ENCODE assay signal across 24 cellular contexts in the genomic region with DNA sequence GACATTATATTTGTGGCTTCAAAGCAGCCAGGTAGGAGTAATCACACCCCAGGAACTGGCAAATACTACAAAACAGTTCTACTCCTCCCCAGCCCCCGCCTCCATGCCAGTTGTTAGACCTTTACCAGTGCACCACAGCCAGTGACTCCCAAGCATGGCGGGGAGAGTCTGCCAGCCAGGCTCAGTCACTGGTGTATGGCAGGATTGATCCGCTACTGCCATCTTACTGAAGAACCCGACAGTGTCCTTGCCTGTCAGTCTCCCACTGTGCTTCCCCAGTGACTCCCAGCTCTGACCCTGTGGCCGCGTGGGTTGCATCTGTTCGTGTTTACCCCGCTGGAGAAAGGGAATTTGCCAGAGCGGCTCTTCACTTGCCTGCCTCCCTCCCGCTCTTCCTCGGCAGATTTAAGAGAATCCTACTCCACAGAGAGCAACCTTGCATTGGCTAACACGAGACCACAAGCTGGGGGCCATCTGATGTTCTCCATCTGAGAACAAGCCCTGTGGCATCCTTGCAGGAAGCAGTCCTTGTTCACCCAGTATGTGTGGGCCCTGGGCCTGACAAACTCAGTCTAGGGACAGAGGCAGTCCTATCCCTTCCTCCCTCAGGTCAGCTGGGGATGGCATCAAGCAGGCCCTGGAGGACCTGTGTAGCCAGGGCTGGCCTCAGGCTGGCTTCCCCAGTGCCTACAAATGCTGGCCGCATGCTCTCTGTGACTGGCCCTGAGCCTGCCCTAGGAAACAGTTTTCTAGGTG. TPM values are rescaled to one million over a fixed set of nuclear protein-coding genes. Genes with fewer than 3 reads are reported as not detected.
A peak's percentile ranks its signal among the peaks of the same experiment; 100 is the strongest.
DNase-seq lines count a peak whose midpoint lies in the region; ATAC-seq and TF ChIP-seq lines count a peak whose summit lies in the region.
"Had no signal": no experiment of that assay in that cellular context is flagged by ENCODE, and none has a peak within 500 bp of the region (broad histone marks: within the 10 kb centered on the region; RNA-seq: fewer than 3 reads in every experiment).

No MANE protein-coding gene starts in this region.

- intact Hi-C loops in dorsolateral prefrontal cortex (cut with DNase I), result no loop called here

- no peak overlapping the region for H3K4me3 ChIP-seq in dorsolateral prefrontal cortex
- H3K4me3 ChIP-seq: BLaER1 treated with 17β-estradiol and CSF1 and Interleukin-3, amounts not matched to agents 10 nM and 100 nM; SK-N-MC had no signal

- in situ Hi-C loops in G401 (cut with HindIII; ENCODE audit: low sequenced_read_pairs), result no loop called here

- POLR2A ChIA-PET in HEK293T (lab: Yijun Ruan, JAX), result no interaction called here

- no peaks in the 10 kb centered on the region for H3K27me3 ChIP-seq in dorsolateral prefrontal cortex
- H3K27me3 ChIP-seq: BLaER1 treated with 17β-estradiol and CSF1 and Interleukin-3, amounts not matched to agents 10 nM and 100 nM had no signal

- peak in 7 of 56 donors; percentile 9 to 38 (median 23) for TF ChIP-seq CTCF in dorsolateral prefrontal cortex (IDR thresholded peaks at IDR 0.05 in 54 of 56, conservative IDR thresholded peaks at IDR 0.05 in 2 of 56; ENCODE audit: low read depth in 1 of 56, partially characterized antibody in 56 of 56)

- no peak for ATAC-seq in HG03354 (IDR thresholded peaks at IDR 0.05; ENCODE audit: poor library complexity, severe bottlenecking, unreplicated experiment)

- H3K27ac ChIP-seq in angular gyrus (ENCODE audit: low read depth, low read length) (peak overlapping the region; percentile 38), dorsolateral prefrontal cortex (peak overlapping the region in 58 of 59 donors; percentile 1 to 100 (median 82))
- H3K27ac ChIP-seq: BLaER1 treated with 17β-estradiol and CSF1 and Interleukin-3, amounts not matched to agents 10 nM and 100 nM; HL-60; SK-N-MC had no signal

- DNase-seq in G401 (ENCODE audit: low spot score), result peak; percentile 95
- DNase-seq in dorsolateral prefrontal cortex, result peak in 1 of 10 donors; percentile 80
- DNase-seq in pons (ENCODE audit: low spot score), result peak; percentile 52
- DNase-seq in HEK293T (ENCODE audit: extremely low spot score), result no peak
- DNase-seq in NOMO-1 treated with dmso at 0.1 percent for 144 hours (lab: John Stamatoyannopoulos, UW; ENCODE audit: unreplicated experiment), result no peak
- DNase-seq in activated CD4-positive, alpha-beta T cell treated with anti-CD3 and anti-CD28 coated beads, Interleukin-2, amount 50 U/mL, for 1 hour, result no peak
- DNase-seq: CD8-positive, alpha-beta memory T cell; GOT3; HFFc6; NCI-H1105; NCI-H2081; NCI-H2171 treated with DMSO at 0.1 percent for 48 hours; NCI-H526 treated with DMSO at 0.1 percent for 48 hours; NK-92 treated with Interleukin-12 subunit alpha and Interleukin-12 subunit beta, amount 100 ng/mL, for 24 hours; OCI-M1; SHP77 had no signal

- CTCF ChIA-PET in HEK293T (lab: Yijun Ruan, JAX), result no interaction called here

TF ChIP-seq in HEK293T, 16 proteins besides CTCF, POLR2A, EP300 and RAD21:
- TF ChIP-seq L3MBTL2 (conservative IDR thresholded peaks at IDR 0.05), result no peak
- TF ChIP-seq SP1 (IDR thresholded peaks at IDR 0.05), result no peak
- no peak for TF ChIP-seq PKNOX1 (IDR thresholded peaks at IDR 0.05)
- TF ChIP-seq FOXM1 (IDR thresholded peaks at IDR 0.05; ENCODE audit: borderline replicate concordance), result no peak

RNA-seq across cellular contexts. Expression of gene GNAZ, which starts 33.1 kb away (rescaled TPM):
- 13.0 and 17.2 TPM in 2 replicates for total RNA-seq in G401 (2014; rRNA removed; shearing (Covaris generic))
- 100 to 1,000 TPM in 10 of 120 experiments, 10 to 100 TPM in 110; 66.2 to 113 (median 85.3) TPM for total RNA-seq in dorsolateral prefrontal cortex

RNA-seq across cellular contexts. Expression of gene RSPH14, which starts 38.4 kb away (rescaled TPM):
- 1.7 TPM in 1 of 2 replicates, not detected in the other for total RNA-seq in G401 (2014; rRNA removed; shearing (Covaris generic))
- total RNA-seq in dorsolateral prefrontal cortex, result 10 to 100 TPM in 84 of 120 experiments, 1 to 10 TPM in 36; 3.0 to 22.3 (median 11.9) TPM
- total RNA-seq: A673; CD8-positive, alpha-beta memory T cell; HFFc6; HT1080; RPMI7951 had no signal

RNA-seq across cellular contexts. Expression of gene RAB36, which starts 41.9 kb away (rescaled TPM):
- total RNA-seq in G401 (2014; rRNA removed; shearing (Covaris generic)), result 1.5 and 3.3 TPM in 2 replicates
- total RNA-seq in dorsolateral prefrontal cortex, result 10 to 100 TPM in 101 of 120 experiments, 1 to 10 TPM in 19; 7.2 to 20.6 (median 12.3) TPM

Comparison
In these comparisons a context has a peak if more than half of its experiments do, and no peak if none do; other contexts are left out.
1. DNase-seq: peak in G401 (single experiment) and pons (single experiment); none in HEK293T (single experiment), NOMO-1 treated with dmso at 0.1 percent for 144 hours (single experiment) and activated CD4-positive, alpha-beta T cell treated with anti-CD3 and anti-CD28 coated beads, Interleukin-2, amount 50 U/mL, for 1 hour (single experiment).